ENCODE assay signal across 9 cellular contexts in the genomic region with DNA sequence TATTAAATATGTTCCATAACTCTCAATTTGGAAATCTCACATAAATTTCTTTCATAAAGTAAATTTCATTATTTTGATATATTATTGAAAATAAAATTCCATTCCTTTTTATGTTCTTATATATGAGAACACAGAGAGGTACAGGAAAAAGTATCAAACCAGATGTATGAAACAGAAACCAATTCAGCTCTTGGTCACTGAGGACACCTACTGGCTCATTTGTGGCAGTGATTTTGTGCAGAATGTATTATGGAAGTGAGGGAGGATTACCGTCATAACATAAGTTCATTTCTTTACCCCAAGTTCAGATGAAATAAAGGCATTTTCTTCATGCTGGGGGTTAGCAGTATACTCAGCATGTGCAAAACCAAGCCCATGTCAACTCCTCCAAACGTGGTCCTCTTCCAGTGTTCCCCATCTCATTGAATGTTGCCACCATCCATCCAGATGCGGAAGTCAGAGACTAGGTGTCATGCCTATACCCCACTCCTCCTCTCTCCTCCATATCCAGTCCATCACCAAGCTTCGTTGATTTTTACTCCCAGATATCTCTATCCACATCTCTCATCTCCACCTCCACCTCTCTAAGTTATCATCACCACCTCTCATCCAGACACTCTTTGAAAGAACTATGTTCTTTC. TPM values are rescaled to one million over a fixed set of nuclear protein-coding genes. Genes with fewer than 3 reads are reported as not detected.
DNase-seq lines count a peak whose midpoint lies in the region; ATAC-seq and TF ChIP-seq lines count a peak whose summit lies in the region.
"Had no signal": no experiment of that assay in that cellular context is flagged by ENCODE, and none has a peak within 500 bp of the region (broad histone marks: within the 10 kb centered on the region; RNA-seq: fewer than 3 reads in every experiment).

No MANE protein-coding gene starts in this region.

- WGBS in endodermal cell (ENCODE audit: insufficient coverage in 1 of 2, insufficient read length in 1 of 2), 2 experiments = 60 to 79% methylated on average over 2 to 4 of the region's 4 CpGs
- WGBS in mesendoderm (ENCODE audit: extremely low coverage, insufficient coverage, low lambda C conversion rate) = no CpG with 5 or more reads among the region's 4 CpGs

- H3K18ac ChIP-seq in mesendoderm (ENCODE audit: low read length) = no peak overlapping the region

- no peaks in the 10 kb centered on the region for H3K4me1 Mint-ChIP-seq in Caco-2 (ENCODE audit: low read depth, unreplicated experiment)
- H3K4me1 Mint-ChIP-seq in endodermal cell = no peaks in the 10 kb centered on the region

- ATAC-seq in GM18907 (IDR thresholded peaks at IDR 0.05; ENCODE audit: unreplicated experiment) (peak; percentile 66), RWPE2 (ENCODE audit: low read depth) (peak; percentile 64), HG03196 (IDR thresholded peaks at IDR 0.05; ENCODE audit: unreplicated experiment) (no peak)

- no peaks in the 10 kb centered on the region for H3K79me2 ChIP-seq in mesendoderm (ENCODE audit: control insufficient read depth, insufficient read depth, low read length)

- H3K27me3 ChIP-seq in Caco-2 (replicated peaks; ENCODE audit: control insufficient read depth, insufficient read depth, low read length) (no peaks in the 10 kb centered on the region), RWPE2 (ENCODE audit: insufficient read depth, poor library complexity, severe bottlenecking) (no peaks in the 10 kb centered on the region), endodermal cell (ENCODE audit: control insufficient read depth, insufficient read depth, low read length, poor library complexity, severe bottlenecking) (no peaks in the 10 kb centered on the region), mesendoderm (ENCODE audit: insufficient read depth, low read length, poor library complexity) (no peaks in the 10 kb centered on the region)

- H3K4me3 ChIP-seq in Caco-2 (ENCODE audit: low read depth, low read length) (no peak overlapping the region), RWPE2 (ENCODE audit: severe bottlenecking) (no peak overlapping the region), endodermal cell (ENCODE audit: low read length) (no peak overlapping the region), mesendoderm (ENCODE audit: low read length) (no peak overlapping the region)

- H3K9me3 ChIP-seq in Caco-2 (peaks cover 15% of the 10 kb centered on the region), RWPE2 (ENCODE audit: severe bottlenecking) (peaks cover 13% of the 10 kb centered on the region), endodermal cell (ENCODE audit: control insufficient read depth, low read length) (peaks cover 28% of the 10 kb centered on the region)

- H3K4ac ChIP-seq in mesendoderm (ENCODE audit: low read depth, low read length) = no peak overlapping the region

- POLR2A ChIA-PET in Caco-2 (lab: Charles Lee) = no interaction called here

- H3K4me3 Mint-ChIP-seq in Caco-2 (ENCODE audit: unreplicated experiment) = no peak overlapping the region
- H3K4me3 Mint-ChIP-seq in endodermal cell = no peak overlapping the region

- H3K23ac ChIP-seq in mesendoderm (ENCODE audit: low read length) = no peak overlapping the region

- H4K8ac ChIP-seq in mesendoderm (ENCODE audit: low read depth, low read length) = no peak overlapping the region

- H2BK120ac ChIP-seq in mesendoderm (ENCODE audit: low read depth, low read length) = no peak overlapping the region

- peak in 1 of 2 experiments; percentile 47 for DNase-seq in Caco-2
- DNase-seq in KG1 (lab: John Stamatoyannopoulos, UW) = peak; percentile 21
- DNase-seq in RWPE2 (ENCODE audit: low spot score) = no peak
- no peak for DNase-seq in endodermal cell
- peak; percentile 44 for DNase-seq in mesendoderm
- no peak for DNase-seq in mesenteric fat pad (ENCODE audit: low spot score)

- no peak overlapping the region for H2BK5ac ChIP-seq in mesendoderm (ENCODE audit: low read length)

- peaks cover 37% of the 10 kb centered on the region for H3K9me3 Mint-ChIP-seq in Caco-2 (ENCODE audit: unreplicated experiment)
- peaks cover 39% of the 10 kb centered on the region for H3K9me3 Mint-ChIP-seq in endodermal cell

- CTCF ChIA-PET in Caco-2 (lab: Charles Lee) = interaction anchor here (0.6 kb wide), 1 partner anchor 34 kb away, joined by 3 read pairs; no protein-coding TSS in a partner anchor

- no peak overlapping the region for H2BK15ac ChIP-seq in mesendoderm (replicated peaks; ENCODE audit: low read depth)

- H2AK5ac ChIP-seq in mesendoderm (ENCODE audit: low read length) = no peak overlapping the region

- no peak overlapping the region for H3K56ac ChIP-seq in mesendoderm (ENCODE audit: low read length)

- no peak overlapping the region for H4K5ac ChIP-seq in mesendoderm (ENCODE audit: low read length)

- no peaks in the 10 kb centered on the region for H3K27me3 Mint-ChIP-seq in Caco-2 (ENCODE audit: insufficient read depth, unreplicated experiment)
- H3K27me3 Mint-ChIP-seq in endodermal cell (ENCODE audit: insufficient read depth) = peaks cover 2% of the 10 kb centered on the region

- H3K4me1 ChIP-seq in Caco-2 (no peaks in the 10 kb centered on the region), RWPE2 (ENCODE audit: insufficient read depth, poor library complexity, severe bottlenecking) (no peaks in the 10 kb centered on the region), endodermal cell (ENCODE audit: control insufficient read depth, insufficient read depth, low read length) (no peaks in the 10 kb centered on the region), mesendoderm (ENCODE audit: control insufficient read depth, low read depth, low read length) (no peaks in the 10 kb centered on the region)

- no peaks in the 10 kb centered on the region for H3K79me1 ChIP-seq in mesendoderm (ENCODE audit: low read length)

- intact Hi-C loops in Caco-2 (cut with micrococcal nuclease; ENCODE audit: unreplicated experiment) = no loop called here

- H3K36me3 ChIP-seq in Caco-2 (ENCODE audit: control insufficient read depth, insufficient read depth, low read length) (no peaks in the 10 kb centered on the region), RWPE2 (ENCODE audit: low read depth) (no peaks in the 10 kb centered on the region), endodermal cell (ENCODE audit: control insufficient read depth, insufficient read depth, low read length) (no peaks in the 10 kb centered on the region), mesendoderm (ENCODE audit: control insufficient read depth, insufficient read depth, low read length) (no peaks in the 10 kb centered on the region)

- peak; percentile 78 to 81 for TF ChIP-seq CTCF in Caco-2 (IDR thresholded peaks at IDR 0.05; ENCODE audit: insufficient read depth in 1 of 2, low read depth in 1 of 2, low read length in 1 of 2, severe bottlenecking in 1 of 2, unreplicated experiment in 1 of 2)
- peak; percentile 96 for TF ChIP-seq CTCF in RWPE2 (IDR thresholded peaks at IDR 0.05; ENCODE audit: poor library complexity, severe bottlenecking)
- peak; percentile 87 for TF ChIP-seq CTCF in endodermal cell (conservative IDR thresholded peaks at IDR 0.05)

- H3K27ac Mint-ChIP-seq in Caco-2 (ENCODE audit: unreplicated experiment) (no peak overlapping the region), endodermal cell (no peak overlapping the region)

- H3K9ac ChIP-seq in endodermal cell (ENCODE audit: extremely low read depth, low read length, poor library complexity, severe bottlenecking) (no peak overlapping the region), mesendoderm (ENCODE audit: low read length) (no peak overlapping the region)

- H3K4me2 ChIP-seq in mesendoderm (ENCODE audit: low read length) = no peak overlapping the region

- H3K27ac ChIP-seq in RWPE2 (ENCODE audit: poor library complexity, severe bottlenecking) = peak overlapping the region; percentile 37
- no peak overlapping the region for H3K27ac ChIP-seq in endodermal cell (ENCODE audit: low read depth, low read length)
- no peak overlapping the region for H3K27ac ChIP-seq in mesendoderm (ENCODE audit: low read depth, low read length)

- BruUV-seq in Caco-2 (replicated peaks; lab: Mats Ljungman, UMichigan) = no TSS peak

- no peaks in the 10 kb centered on the region for H3K36me3 Mint-ChIP-seq in Caco-2 (ENCODE audit: insufficient read depth, unreplicated experiment)
- peaks cover 15% of the 10 kb centered on the region for H3K36me3 Mint-ChIP-seq in endodermal cell (ENCODE audit: low read depth)

RNA-seq across cellular contexts. Expression of a gene that starts 41.7 kb away (rescaled TPM):
- total RNA-seq in Caco-2 (2022) (22.9 and 26.1 TPM in 2 replicates), endodermal cell (1 to 10 TPM; 2.7 to 5.2 TPM), mesenteric fat pad (20.8 TPM)
- 0.85 TPM for polyA plus RNA-seq in endodermal cell (2013, experiment 1 of 2)
- 1.2 TPM for polyA plus RNA-seq in endodermal cell (2013, experiment 2 of 2)
- 4.3 TPM for polyA plus RNA-seq in mesendoderm (2013, experiment 1 of 2)
- 3.9 TPM for polyA plus RNA-seq in mesendoderm (2013, experiment 2 of 2)
- total RNA-seq: T-helper 2 cell treated with Interferon-gamma antibody and Interleukin-4, amounts not matched to agents 100 ng/mL and 5 ng/mL, for 36 hours had no signal

RNA-seq across cellular contexts. Expression of a gene that starts 47.5 kb away (rescaled TPM):
- total RNA-seq in Caco-2 (2022) (2.0 and 3.1 TPM in 2 replicates), endodermal cell (10 to 100 TPM in 1 of 2 donors, 1 to 10 TPM in 1; 8.4 to 10.6 TPM), mesenteric fat pad (2.2 TPM)
- polyA plus RNA-seq in endodermal cell (2013, experiment 1 of 2) = 8.3 TPM
- 9.4 TPM for polyA plus RNA-seq in endodermal cell (2013, experiment 2 of 2)
- polyA plus RNA-seq in mesendoderm (2013, experiment 1 of 2) = 5.1 TPM
- polyA plus RNA-seq in mesendoderm (2013, experiment 2 of 2) = 5.2 TPM
- total RNA-seq: T-helper 2 cell treated with Interferon-gamma antibody and Interleukin-4, amounts not matched to agents 100 ng/mL and 5 ng/mL, for 36 hours had no signal

RNA-seq across cellular contexts. Expression of a gene that starts 55.1 kb away (rescaled TPM):
- total RNA-seq in Caco-2 (2022) (48.7 and 50.7 TPM in 2 replicates), endodermal cell (10 to 100 TPM; 11.5 to 35.5 TPM), mesenteric fat pad (52.8 TPM)
- polyA plus RNA-seq in endodermal cell (2013, experiment 1 of 2) = 19.4 TPM
- polyA plus RNA-seq in endodermal cell (2013, experiment 2 of 2) = 20.5 TPM
- 51.9 TPM for polyA plus RNA-seq in mesendoderm (2013, experiment 1 of 2)
- polyA plus RNA-seq in mesendoderm (2013, experiment 2 of 2) = 48.1 TPM

Comparison
In these comparisons a context has a peak if more than half of its experiments do, and no peak if none do; other contexts are left out.
1. DNase-seq: peak in KG1 (single experiment) and mesendoderm (single experiment); none in RWPE2 (single experiment), endodermal cell (single experiment) and mesenteric fat pad (single experiment).
2. Peak in every context shown above with its lines, with median percentiles within 50 percentile points of each other: CTCF ChIP-seq.